In genomic region chr7:101986335-101986734, GRCh38 we compare ENCODE assay signal across 13 cellular contexts.
DNase-seq lines count a peak whose midpoint lies in the region; ATAC-seq and TF ChIP-seq lines count a peak whose summit lies in the region.
"Had no signal": no experiment of that assay in that cellular context is flagged by ENCODE, and none has a peak within 500 bp of the region (broad histone marks: within the 10 kb centered on the region; RNA-seq: fewer than 3 reads in every experiment).

No MANE protein-coding gene starts in this region.

- TF ChIP-seq CTCF in IMR-90 (conservative IDR thresholded peaks at IDR 0.05; ENCODE audit: low read depth, low read length) (no peak), cardiac fibroblast (IDR thresholded peaks at IDR 0.05; ENCODE audit: low read depth, low read length) (no peak), thoracic aorta (IDR thresholded peaks at IDR 0.05) (no peak), HFFc6 (IDR thresholded peaks at IDR 0.05) (no peak)

- H3K56ac ChIP-seq in IMR-90 (ENCODE audit: extremely low read depth, insufficient read depth, low read length) = no peak overlapping the region

- no peak overlapping the region for H3K27ac Mint-ChIP-seq in HFFc6
- H3K27ac Mint-ChIP-seq: activated naive CD8-positive, alpha-beta T cell treated with anti-CD3 and anti-CD28 coated beads for 36 hours; naive B cell had no signal

- H3K4me1 ChIP-seq in IMR-90 (ENCODE audit: control insufficient read depth, insufficient read depth, low read length) (peaks cover 8% of the 10 kb centered on the region), thoracic aorta (ENCODE audit: control insufficient read depth in 1 of 2, low read depth in 2 of 2) (peaks cover 0 to 7% of the 10 kb centered on the region in 2 donors)

- POLR2A ChIA-PET in IMR-90 (lab: Charles Lee; ENCODE audit: unreplicated experiment) = interaction anchor here (0.5 kb wide), 1 partner anchor 166 kb away, joined by 3 read pairs; no protein-coding TSS in a partner anchor

- no TSS peak for BruUV-seq in IMR-90 (replicated peaks; lab: Mats Ljungman, UMichigan)

- no peak overlapping the region for H3K4ac ChIP-seq in IMR-90 (ENCODE audit: low read depth, low read length)

- H3K27ac ChIP-seq in IMR-90 (ENCODE audit: insufficient read depth, low read length) (no peak overlapping the region), thoracic aorta (no peak overlapping the region)

- H3K36me3 ChIP-seq in IMR-90 (ENCODE audit: control insufficient read depth, insufficient read depth, low read length) (peaks cover 1% of the 10 kb centered on the region), thoracic aorta (no peaks in the 10 kb centered on the region)
- H3K36me3 ChIP-seq: HAP-1 had no signal

- H2AFZ ChIP-seq in IMR-90 (replicated peaks; ENCODE audit: low read length, poor library complexity) = no peak overlapping the region

- H2BK15ac ChIP-seq in IMR-90 (ENCODE audit: low read depth, low read length) = no peak overlapping the region

- CTCF ChIA-PET in IMR-90 (lab: Yijun Ruan, JAX) = no interaction called here

- no peak overlapping the region for H2BK120ac ChIP-seq in IMR-90 (ENCODE audit: low read depth, low read length)

- no peak overlapping the region for H3K4me3 ChIP-seq in IMR-90 (ENCODE audit: insufficient read depth, low read depth, low read length)
- no peak overlapping the region for H3K4me3 ChIP-seq in cardiac fibroblast (replicated peaks in 1 of 2; ENCODE audit: low read depth in 2 of 2, low read length in 2 of 2)
- H3K4me3 ChIP-seq in thoracic aorta = no peak overlapping the region
- H3K4me3 ChIP-seq: HAP-1 had no signal

- H4K8ac ChIP-seq in IMR-90 (ENCODE audit: low read depth in 2 of 2, low read length in 2 of 2) = 0 out of 4 replicates have a peak overlapping the region, but pooled peaks of 1 of the 2 experiments have one; percentile 8

- WGBS in IMR-90 (ENCODE audit: extremely low coverage in 2 of 2, insufficient read length in 1 of 2), 2 experiments = 72% methylated on average over 2 of the region's 8 CpGs; no CpG with 5 or more reads in 1 of the 2 experiments

- peak; percentile 30 for DNase-seq in IMR-90
- peak; percentile 18 to 32 for DNase-seq in cardiac fibroblast (ENCODE audit: low read depth in 2 of 2)
- DNase-seq in iris pigment epithelial cell (ENCODE audit: low read depth) = peak; percentile 47
- no peak for DNase-seq in thoracic aorta (ENCODE audit: low spot score)
- DNase-seq in NCI-H1694 treated with DMSO at 0.1 percent for 48 hours (lab: John Stamatoyannopoulos, UW) = no peak
- DNase-seq in HFFc6 = no peak
- no peak for DNase-seq in DMS153 treated with DMSO at 0.1 percent for 48 hours (lab: John Stamatoyannopoulos, UW; ENCODE audit: unreplicated experiment)
- DNase-seq: activated naive CD8-positive, alpha-beta T cell treated with anti-CD3 and anti-CD28 coated beads for 36 hours; COR-L47; naive B cell; stimulated activated CD4-positive, alpha-beta T cell treated with anti-CD3 and anti-CD28 coated beads, Interleukin-15, amount 100 ng/mL, for 24 hours had no signal

- no peak overlapping the region for H3K4me2 ChIP-seq in IMR-90 (ENCODE audit: low read depth, low read length)

- H4K20me1 ChIP-seq in IMR-90 (ENCODE audit: insufficient read depth, low read length) = peaks cover 41% of the 10 kb centered on the region

- in situ Hi-C loops in IMR-90 (cut with MboI; ENCODE audit: low sequenced_read_pairs) = no loop called here

- H3K4me3 Mint-ChIP-seq in HFFc6 = no peak overlapping the region
- H3K4me3 Mint-ChIP-seq: activated naive CD8-positive, alpha-beta T cell treated with anti-CD3 and anti-CD28 coated beads for 36 hours had no signal

- H3K23ac ChIP-seq in IMR-90 (ENCODE audit: low read depth, low read length) = 0 out of 2 replicates have a peak overlapping the region, but pooled peaks have one; percentile 17

- H4K91ac ChIP-seq in IMR-90 (ENCODE audit: insufficient read depth, low read depth, low read length) = no peak overlapping the region

- peak; percentile 70 for ATAC-seq in IMR-90 (ENCODE audit: low read depth)
- peak; percentile 2 for ATAC-seq in thoracic aorta (ENCODE audit: insufficient number of reproducible peaks, low FRiP score, low read depth)
- ATAC-seq: Panc1 had no signal

- H3K27me3 Mint-ChIP-seq in HFFc6 (ENCODE audit: insufficient read depth) = peaks cover 6% of the 10 kb centered on the region; the same call in 1 of the 2 replicates
- H3K27me3 Mint-ChIP-seq: activated naive CD8-positive, alpha-beta T cell treated with anti-CD3 and anti-CD28 coated beads for 36 hours; naive B cell had no signal

- H3K79me1 ChIP-seq in IMR-90 (ENCODE audit: low read depth in 1 of 2, low read length in 2 of 2) = peaks cover 44 to 67% of the 10 kb centered on the region in 2 experiments

- peaks cover 5% of the 10 kb centered on the region for H3K36me3 Mint-ChIP-seq in HFFc6 (ENCODE audit: low read depth)
- H3K36me3 Mint-ChIP-seq: naive B cell had no signal

- H3K18ac ChIP-seq in IMR-90 (ENCODE audit: low read depth, low read length) = no peak overlapping the region

- H2BK20ac ChIP-seq in IMR-90 (ENCODE audit: low read depth, low read length) = no peak overlapping the region

- H3K9me3 Mint-ChIP-seq in HFFc6 = no peaks in the 10 kb centered on the region
- H3K9me3 Mint-ChIP-seq: naive B cell had no signal

- TF ChIP-seq RAD21 in IMR-90 (IDR thresholded peaks at IDR 0.05; ENCODE audit: low read length) = no peak

- peaks cover 3% of the 10 kb centered on the region for H3K9me3 ChIP-seq in IMR-90 (ENCODE audit: control insufficient read depth, insufficient read depth, low read length)
- no peaks in the 10 kb centered on the region for H3K9me3 ChIP-seq in thoracic aorta
- H3K9me3 ChIP-seq: HAP-1 had no signal

- intact Hi-C loops in IMR-90 (cut with micrococcal nuclease) = no loop called here

- no peak for TF ChIP-seq POLR2A in IMR-90 (IDR thresholded peaks at IDR 0.05; ENCODE audit: low read depth, low read length)

- H2BK5ac ChIP-seq in IMR-90 (ENCODE audit: low read depth, low read length, poor library complexity, severe bottlenecking) = no peak overlapping the region

- H2AK5ac ChIP-seq in IMR-90 (ENCODE audit: low read depth, low read length) = no peak overlapping the region

- H3K27me3 ChIP-seq in IMR-90 (ENCODE audit: control insufficient read depth, insufficient read depth, low read length) (no peaks in the 10 kb centered on the region), thoracic aorta (replicated peaks; ENCODE audit: insufficient read depth) (no peaks in the 10 kb centered on the region)

- H3K9ac ChIP-seq in IMR-90 (ENCODE audit: low read depth, low read length) = no peak overlapping the region

- H2AK9ac ChIP-seq in IMR-90 (replicated peaks; ENCODE audit: low read depth, low read length, poor library complexity) = no peak overlapping the region

- H3K14ac ChIP-seq in IMR-90 (replicated peaks; ENCODE audit: low read depth, low read length) = 0 out of 2 replicates have a peak overlapping the region, but pooled peaks have one; percentile 2

- no peak overlapping the region for H4K5ac ChIP-seq in IMR-90 (ENCODE audit: low read depth, low read length)

- H3K4me1 Mint-ChIP-seq in HFFc6 (ENCODE audit: low read depth) = peaks cover 7% of the 10 kb centered on the region

- peaks cover 17% of the 10 kb centered on the region for H3K9me1 ChIP-seq in IMR-90 (ENCODE audit: insufficient read depth, low read length)

- dilution Hi-C loops in IMR-90 (cut with HindIII; ENCODE audit: low sequenced_read_pairs, unreplicated experiment) = no loop called here

TF ChIP-seq in IMR-90, 13 proteins besides CTCF, POLR2A, EP300 and RAD21:
- TF ChIP-seq NFE2L2 (IDR thresholded peaks at IDR 0.05; ENCODE audit: low read depth, low read length) = no peak
- TF ChIP-seq CHD1 (IDR thresholded peaks at IDR 0.05; ENCODE audit: low read depth, low read length) = no peak
- no peak for TF ChIP-seq FOS (IDR thresholded peaks at IDR 0.05; ENCODE audit: low read depth, low read length)
- no peak for TF ChIP-seq BHLHE40 (IDR thresholded peaks at IDR 0.05; ENCODE audit: low read depth, low read length)
- no peak for TF ChIP-seq RCOR1 (IDR thresholded peaks at IDR 0.05; ENCODE audit: insufficient replicate concordance, low read length)
- no peak for TF ChIP-seq SMC3 (IDR thresholded peaks at IDR 0.05; ENCODE audit: low read depth, low read length)
- no peak for TF ChIP-seq CEBPB (IDR thresholded peaks at IDR 0.05; ENCODE audit: low read depth, low read length)
TF ChIP-seq in IMR-90: peak in this region for 0.

Comparison
In these comparisons a context has a peak if more than half of its experiments do, and no peak if none do; other contexts are left out.
1. DNase-seq: peak in IMR-90 (single experiment), cardiac fibroblast (2 of 2) and iris pigment epithelial cell (single experiment); none in thoracic aorta (single experiment), NCI-H1694 treated with DMSO at 0.1 percent for 48 hours (single experiment), HFFc6 (single experiment) and DMS153 treated with DMSO at 0.1 percent for 48 hours (single experiment).